ENCODE assay signal across 12 cellular contexts in the genomic region with DNA sequence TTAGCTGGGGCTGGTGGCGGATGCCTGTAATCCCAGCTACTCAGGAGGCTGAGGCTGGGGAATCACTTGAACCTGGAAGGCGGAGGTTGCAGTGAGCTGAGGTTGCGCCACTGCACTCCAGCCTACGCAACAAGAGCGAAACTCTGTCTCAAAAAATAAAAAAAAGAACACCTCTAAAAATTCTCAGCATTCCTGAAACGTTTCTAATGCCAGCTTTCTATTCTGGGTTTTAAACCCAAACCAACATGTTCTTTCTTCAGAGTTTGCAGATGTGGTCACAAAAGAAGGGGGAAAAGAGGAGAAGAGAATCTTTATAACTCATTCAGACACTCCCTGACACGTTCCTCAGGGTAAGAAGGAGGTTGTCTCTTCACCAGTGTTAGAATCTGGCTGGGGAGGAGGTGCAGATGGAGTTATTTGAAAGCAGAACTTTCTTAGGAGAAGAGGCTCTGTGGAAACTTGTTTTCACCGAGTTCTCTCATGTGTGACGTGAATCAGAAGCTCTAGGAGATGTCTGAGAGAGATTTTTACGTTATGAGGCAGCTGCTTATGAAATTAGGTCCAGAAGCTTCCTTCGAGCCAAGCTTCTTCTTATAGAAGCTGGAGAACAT. TPM values are rescaled to one million over a fixed set of nuclear protein-coding genes. Genes with fewer than 3 reads are reported as not detected.
DNase-seq lines count a peak whose midpoint lies in the region; ATAC-seq and TF ChIP-seq lines count a peak whose summit lies in the region.
"Had no signal": no experiment of that assay in that cellular context is flagged by ENCODE, and none has a peak within 500 bp of the region (broad histone marks: within the 10 kb centered on the region; RNA-seq: fewer than 3 reads in every experiment).

No MANE protein-coding gene starts in this region.

- H3K4me3 Mint-ChIP-seq in stimulated activated memory B cell treated with anti-CD40 and anti-IgM and Interleukin-4, amounts not matched to agents 10 μg/mL and 1 μg/mL and 100 μg/mL, for 72 hours = peak overlapping the region; percentile 23

- peaks cover 0 to 8% of the 10 kb centered on the region in 2 experiments; a peak in 1 of 4 replicates for H3K4me1 ChIP-seq in SK-N-SH (ENCODE audit: control insufficient read depth in 1 of 2, insufficient read depth in 2 of 2, low read depth in 1 of 2, low read length in 1 of 2)
- H3K4me1 ChIP-seq in foreskin keratinocyte = peaks cover 5% of the 10 kb centered on the region

- no peaks in the 10 kb centered on the region for H3K27me3 ChIP-seq in SK-N-SH (ENCODE audit: insufficient read depth)
- H3K27me3 ChIP-seq in foreskin keratinocyte = peaks cover 12% of the 10 kb centered on the region

- no peaks in the 10 kb centered on the region for H3K36me3 ChIP-seq in SK-N-SH (replicated peaks in 1 of 2; ENCODE audit: control insufficient read depth in 1 of 2, insufficient read depth in 2 of 2, low read length in 1 of 2)

- CTCF ChIA-PET in SK-N-SH (lab: Yijun Ruan, JAX) = interaction anchor here (0.8 to 0.9 kb wide), 2 partner anchors 14 to 122 kb away, joined by 3 to 4 read pairs; no protein-coding TSS in a partner anchor

- POLR2A ChIA-PET in SK-N-SH (lab: Yijun Ruan, JAX) = interaction anchor here (1.1 kb wide), 1 partner anchor 33 kb away, joined by 3 read pairs; no protein-coding TSS in a partner anchor

- no peaks in the 10 kb centered on the region for H3K27me3 Mint-ChIP-seq in stimulated activated memory B cell treated with anti-CD40 and anti-IgM and Interleukin-4, amounts not matched to agents 10 μg/mL and 1 μg/mL and 100 μg/mL, for 72 hours

- H3K9me3 Mint-ChIP-seq in stimulated activated memory B cell treated with anti-CD40 and anti-IgM and Interleukin-4, amounts not matched to agents 10 μg/mL and 1 μg/mL and 100 μg/mL, for 72 hours = no peaks in the 10 kb centered on the region

- no peaks in the 10 kb centered on the region for H4K20me1 ChIP-seq in SK-N-SH (ENCODE audit: insufficient read depth)

- H3K36me3 Mint-ChIP-seq in stimulated activated memory B cell treated with anti-CD40 and anti-IgM and Interleukin-4, amounts not matched to agents 10 μg/mL and 1 μg/mL and 100 μg/mL, for 72 hours = no peaks in the 10 kb centered on the region

- TF ChIP-seq RAD21 in SK-N-SH (IDR thresholded peaks at IDR 0.05; ENCODE audit: low read length) = no peak

- H3K9ac ChIP-seq in SK-N-SH = no peak overlapping the region

- no peak overlapping the region for H3K4me3 ChIP-seq in SK-N-SH (ENCODE audit: low read depth in 2 of 2, low read length in 1 of 2)

- DNase-seq in GM03348 (ENCODE audit: low spot score) (peak; percentile 71), SK-N-SH (no peak), foreskin keratinocyte (peak; percentile 54 to 83), NCI-H1694 treated with DMSO at 0.1 percent for 48 hours (lab: John Stamatoyannopoulos, UW) (no peak)
- DNase-seq in stimulated activated CD4-positive, alpha-beta T cell treated with anti-CD3 and anti-CD28 coated beads, Interleukin-12 subunit alpha, Interleukin-12 subunit beta, amount 100 ng/mL, for 4 hours = no peak
- DNase-seq in activated CD4-positive, CD25-positive, alpha-beta regulatory T cell (lab: John Stamatoyannopoulos, UW) = no peak
- DNase-seq: activated CD8-positive, alpha-beta memory T cell treated with anti-CD3 and anti-CD28 coated beads, Interleukin-2, amount 50 U/mL, for 48 hours; effector memory CD4-positive, alpha-beta T cell; OCI-M1 had no signal

- H3K79me2 ChIP-seq in SK-N-SH (ENCODE audit: insufficient read depth) = no peaks in the 10 kb centered on the region

- TF ChIP-seq CTCF in SK-N-SH (IDR thresholded peaks at IDR 0.05) (no peak), foreskin keratinocyte (conservative IDR thresholded peaks at IDR 0.05) (no peak)

- no peak for TF ChIP-seq EP300 in SK-N-SH (IDR thresholded peaks at IDR 0.05; ENCODE audit: borderline replicate concordance in 1 of 2, low read depth in 1 of 2, low read length in 1 of 2)

- WGBS in SK-N-SH (ENCODE audit: low lambda C conversion rate) = 51% methylated on average over 11 of the region's 11 CpGs

- H2AFZ ChIP-seq in SK-N-SH (ENCODE audit: low read depth) = peak overlapping the region; percentile 81

- ATAC-seq in foreskin keratinocyte (no peak), HG03460 (IDR thresholded peaks at IDR 0.05; ENCODE audit: unreplicated experiment) (no peak)
- peak; percentile 84 for ATAC-seq in stimulated activated memory B cell treated with anti-CD40 and anti-IgM and Interleukin-4, amounts not matched to agents 10 μg/mL and 1 μg/mL and 100 μg/mL, for 72 hours

- H3K4me2 ChIP-seq in SK-N-SH = no peak overlapping the region

- H3K27ac Mint-ChIP-seq in stimulated activated memory B cell treated with anti-CD40 and anti-IgM and Interleukin-4, amounts not matched to agents 10 μg/mL and 1 μg/mL and 100 μg/mL, for 72 hours = peak overlapping the region; percentile 80

- H3K9me2 ChIP-seq in SK-N-SH = no peaks in the 10 kb centered on the region

- H3K4me1 Mint-ChIP-seq in stimulated activated memory B cell treated with anti-CD40 and anti-IgM and Interleukin-4, amounts not matched to agents 10 μg/mL and 1 μg/mL and 100 μg/mL, for 72 hours = peaks cover 40% of the 10 kb centered on the region

- no peaks in the 10 kb centered on the region for H3K9me3 ChIP-seq in SK-N-SH

- no peaks in the 10 kb centered on the region for H3F3A ChIP-seq in SK-N-SH (replicated peaks; ENCODE audit: insufficient read depth)

- H3K27ac ChIP-seq in SK-N-SH (ENCODE audit: low read depth in 2 of 2, low read length in 1 of 2) (no peak overlapping the region; a peak in 2 of 4 replicates), foreskin keratinocyte (peak overlapping the region; percentile 24)

TF ChIP-seq in SK-N-SH, 30 proteins besides CTCF, POLR2A, EP300 and RAD21 (continues in another document):
- no peak for TF ChIP-seq NFIC (IDR thresholded peaks at IDR 0.05; ENCODE audit: borderline replicate concordance)
- TF ChIP-seq, protein P1, sequence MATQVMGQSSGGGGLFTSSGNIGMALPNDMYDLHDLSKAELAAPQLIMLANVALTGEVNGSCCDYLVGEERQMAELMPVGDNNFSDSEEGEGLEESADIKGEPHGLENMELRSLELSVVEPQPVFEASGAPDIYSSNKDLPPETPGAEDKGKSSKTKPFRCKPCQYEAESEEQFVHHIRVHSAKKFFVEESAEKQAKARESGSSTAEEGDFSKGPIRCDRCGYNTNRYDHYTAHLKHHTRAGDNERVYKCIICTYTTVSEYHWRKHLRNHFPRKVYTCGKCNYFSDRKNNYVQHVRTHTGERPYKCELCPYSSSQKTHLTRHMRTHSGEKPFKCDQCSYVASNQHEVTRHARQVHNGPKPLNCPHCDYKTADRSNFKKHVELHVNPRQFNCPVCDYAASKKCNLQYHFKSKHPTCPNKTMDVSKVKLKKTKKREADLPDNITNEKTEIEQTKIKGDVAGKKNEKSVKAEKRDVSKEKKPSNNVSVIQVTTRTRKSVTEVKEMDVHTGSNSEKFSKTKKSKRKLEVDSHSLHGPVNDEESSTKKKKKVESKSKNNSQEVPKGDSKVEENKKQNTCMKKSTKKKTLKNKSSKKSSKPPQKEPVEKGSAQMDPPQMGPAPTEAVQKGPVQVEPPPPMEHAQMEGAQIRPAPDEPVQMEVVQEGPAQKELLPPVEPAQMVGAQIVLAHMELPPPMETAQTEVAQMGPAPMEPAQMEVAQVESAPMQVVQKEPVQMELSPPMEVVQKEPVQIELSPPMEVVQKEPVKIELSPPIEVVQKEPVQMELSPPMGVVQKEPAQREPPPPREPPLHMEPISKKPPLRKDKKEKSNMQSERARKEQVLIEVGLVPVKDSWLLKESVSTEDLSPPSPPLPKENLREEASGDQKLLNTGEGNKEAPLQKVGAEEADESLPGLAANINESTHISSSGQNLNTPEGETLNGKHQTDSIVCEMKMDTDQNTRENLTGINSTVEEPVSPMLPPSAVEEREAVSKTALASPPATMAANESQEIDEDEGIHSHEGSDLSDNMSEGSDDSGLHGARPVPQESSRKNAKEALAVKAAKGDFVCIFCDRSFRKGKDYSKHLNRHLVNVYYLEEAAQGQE (IDR thresholded peaks at IDR 0.05; ENCODE audit: low read depth, low read length) = no peak
- TF ChIP-seq NRF1 (IDR thresholded peaks at IDR 0.05; ENCODE audit: low read depth, low read length) = no peak
- no peak for TF ChIP-seq TCF12 (IDR thresholded peaks at IDR 0.05)
- TF ChIP-seq EZH2phosphoT487 (IDR thresholded peaks at IDR 0.05; ENCODE audit: borderline replicate concordance, low read depth) = no peak
- TF ChIP-seq, protein P2, sequence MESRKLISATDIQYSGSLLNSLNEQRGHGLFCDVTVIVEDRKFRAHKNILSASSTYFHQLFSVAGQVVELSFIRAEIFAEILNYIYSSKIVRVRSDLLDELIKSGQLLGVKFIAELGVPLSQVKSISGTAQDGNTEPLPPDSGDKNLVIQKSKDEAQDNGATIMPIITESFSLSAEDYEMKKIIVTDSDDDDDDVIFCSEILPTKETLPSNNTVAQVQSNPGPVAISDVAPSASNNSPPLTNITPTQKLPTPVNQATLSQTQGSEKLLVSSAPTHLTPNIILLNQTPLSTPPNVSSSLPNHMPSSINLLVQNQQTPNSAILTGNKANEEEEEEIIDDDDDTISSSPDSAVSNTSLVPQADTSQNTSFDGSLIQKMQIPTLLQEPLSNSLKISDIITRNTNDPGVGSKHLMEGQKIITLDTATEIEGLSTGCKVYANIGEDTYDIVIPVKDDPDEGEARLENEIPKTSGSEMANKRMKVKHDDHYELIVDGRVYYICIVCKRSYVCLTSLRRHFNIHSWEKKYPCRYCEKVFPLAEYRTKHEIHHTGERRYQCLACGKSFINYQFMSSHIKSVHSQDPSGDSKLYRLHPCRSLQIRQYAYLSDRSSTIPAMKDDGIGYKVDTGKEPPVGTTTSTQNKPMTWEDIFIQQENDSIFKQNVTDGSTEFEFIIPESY (IDR thresholded peaks at IDR 0.05; ENCODE audit: borderline replicate concordance, low read depth) = no peak
- no peak for TF ChIP-seq GATA2 (CRISPR knock-in tag; IDR thresholded peaks at IDR 0.05)
- TF ChIP-seq RXRA (IDR thresholded peaks at IDR 0.05; ENCODE audit: borderline replicate concordance, low read depth) = no peak

RNA-seq across cellular contexts. Expression of a gene that starts 17.8 kb away (rescaled TPM):
- polyA plus RNA-seq in SK-N-SH (2012; rRNA removed) = not detected in 2 replicates
- not detected in 2 replicates for polyA plus RNA-seq in SK-N-SH (2012; cell fraction: cytosol; rRNA removed)
- 0.01 TPM in 1 of 2 replicates, not detected in the other for polyA plus RNA-seq in SK-N-SH (2012; cell fraction: nucleus; rRNA removed)
- not detected in 2 replicates for total RNA-seq in foreskin keratinocyte
- not detected in 2 replicates for polyA plus RNA-seq in foreskin keratinocyte
- total RNA-seq: G401 had no signal

RNA-seq across cellular contexts. Expression of a gene that starts 28.7 kb away (rescaled TPM):
- polyA plus RNA-seq in SK-N-SH (2012; rRNA removed) (43.8 and 55.2 TPM in 2 replicates), foreskin keratinocyte (29.3 and 35.7 TPM in 2 replicates)
- polyA plus RNA-seq in SK-N-SH (2012; cell fraction: cytosol; rRNA removed) = 54.6 and 58.1 TPM in 2 replicates
- polyA plus RNA-seq in SK-N-SH (2012; cell fraction: nucleus; rRNA removed) = 46.8 and 46.9 TPM in 2 replicates
- 60.9 and 68.8 TPM in 2 replicates for total RNA-seq in foreskin keratinocyte

RNA-seq across cellular contexts. Expression of a gene that starts 49.2 kb away (rescaled TPM):
- polyA plus RNA-seq in SK-N-SH (2012; rRNA removed) (79.8 and 81.8 TPM in 2 replicates), foreskin keratinocyte (48.1 and 57.5 TPM in 2 replicates)
- 74.3 and 75.6 TPM in 2 replicates for polyA plus RNA-seq in SK-N-SH (2012; cell fraction: cytosol; rRNA removed)
- 110 and 164 TPM in 2 replicates for polyA plus RNA-seq in SK-N-SH (2012; cell fraction: nucleus; rRNA removed)
- total RNA-seq in foreskin keratinocyte = 104 and 112 TPM in 2 replicates

Comparison
In these comparisons a context has a peak if more than half of its experiments do, and no peak if none do; other contexts are left out.
1. DNase-seq: peak in GM03348 (single experiment) and foreskin keratinocyte (2 of 2); none in SK-N-SH (single experiment), NCI-H1694 treated with DMSO at 0.1 percent for 48 hours (single experiment), stimulated activated CD4-positive, alpha-beta T cell treated with anti-CD3 and anti-CD28 coated beads, Interleukin-12 subunit alpha, Interleukin-12 subunit beta, amount 100 ng/mL, for 4 hours (single experiment) and activated CD4-positive, CD25-positive, alpha-beta regulatory T cell (0 of 4).